9 cellular contexts compared by ENCODE assay signal in genomic region chr10:124677871-124678565, GRCh38.
DNase-seq lines count a peak whose midpoint lies in the region; ATAC-seq and TF ChIP-seq lines count a peak whose summit lies in the region.
"Had no signal": no experiment of that assay in that cellular context is flagged by ENCODE, and none has a peak within 500 bp of the region (broad histone marks: within the 10 kb centered on the region; RNA-seq: fewer than 3 reads in every experiment).

No MANE protein-coding gene starts in this region.

- peak overlapping the region; percentile 98 to 99 (median 98) for H3K27ac Mint-ChIP-seq in CD4-positive, CD25-positive, alpha-beta regulatory T cell
- H3K27ac Mint-ChIP-seq in natural killer cell = peak overlapping the region; percentile 93 to 96

- peaks cover 29 to 96% (median 74%) of the 10 kb centered on the region in 4 donors for H3K4me1 Mint-ChIP-seq in CD4-positive, CD25-positive, alpha-beta regulatory T cell
- peaks cover 72 to 90% of the 10 kb centered on the region in 2 donors for H3K4me1 Mint-ChIP-seq in natural killer cell

- H3K4me3 ChIP-seq in CD4-positive, CD25-positive, alpha-beta regulatory T cell (ENCODE audit: low read depth, low read length) = peak overlapping the region; percentile 73
- no peak overlapping the region for H3K4me3 ChIP-seq in esophagus squamous epithelium

- TF ChIP-seq POLR2A in esophagus squamous epithelium (IDR thresholded peaks at IDR 0.05) = no peak

- no peaks in the 10 kb centered on the region for H3K9me3 Mint-ChIP-seq in CD4-positive, CD25-positive, alpha-beta regulatory T cell
- H3K9me3 Mint-ChIP-seq in natural killer cell = no peaks in the 10 kb centered on the region

- peak overlapping the region; percentile 73 for H3K27ac ChIP-seq in CD4-positive, CD25-positive, alpha-beta regulatory T cell (ENCODE audit: insufficient read depth, low read length, poor library complexity, severe bottlenecking)
- peak overlapping the region in 3 of 4 donors; percentile 61 to 68 (median 66) for H3K27ac ChIP-seq in esophagus squamous epithelium

- peaks cover 93% of the 10 kb centered on the region for H3K4me1 ChIP-seq in CD4-positive, CD25-positive, alpha-beta regulatory T cell (ENCODE audit: control insufficient read depth, insufficient read depth, low read length, poor library complexity, severe bottlenecking)
- H3K4me1 ChIP-seq in esophagus squamous epithelium = peaks cover 60 to 88% (median 60%) of the 10 kb centered on the region in 3 donors

- 47 to 50% methylated on average over 8 of the region's 9 CpGs for WGBS in esophagus squamous epithelium, 2 donors

- no peaks in the 10 kb centered on the region for H3K27me3 ChIP-seq in CD4-positive, CD25-positive, alpha-beta regulatory T cell (ENCODE audit: control insufficient read depth, insufficient read depth, low read length)
- H3K27me3 ChIP-seq in esophagus squamous epithelium = no peaks in the 10 kb centered on the region

- H3K4me3 Mint-ChIP-seq in CD4-positive, CD25-positive, alpha-beta regulatory T cell = peak overlapping the region; percentile 70 to 86 (median 81)
- H3K4me3 Mint-ChIP-seq in natural killer cell = peak overlapping the region; percentile 87

- DNase-seq in CD4-positive, CD25-positive, alpha-beta regulatory T cell = peak in 1 of 3 donors; percentile 36
- peak; percentile 45 for DNase-seq in NCI-H1694 (lab: John Stamatoyannopoulos, UW)
- no peak for DNase-seq in esophagus squamous epithelium (lab: John Stamatoyannopoulos, UW)
- DNase-seq in natural killer cell = no peak
- DNase-seq in NCI-H345 treated with DMSO at 0.1 percent for 48 hours (lab: John Stamatoyannopoulos, UW; ENCODE audit: unreplicated experiment) = no peak
- no peak for DNase-seq in COR-L47 (lab: John Stamatoyannopoulos, UW)
- DNase-seq in stimulated activated CD4-positive, alpha-beta T cell treated with anti-CD3 and anti-CD28 coated beads, Interleukin-4, amount 100 ng/mL, for 4 hours = no peak
- DNase-seq: NCI-H226 had no signal

- no peak for TF ChIP-seq CTCF in esophagus squamous epithelium (IDR thresholded peaks at IDR 0.05)
- no peak for TF ChIP-seq CTCF in natural killer cell (IDR thresholded peaks at IDR 0.05)

- peaks cover 46% of the 10 kb centered on the region for H3K36me3 ChIP-seq in CD4-positive, CD25-positive, alpha-beta regulatory T cell (ENCODE audit: control insufficient read depth, insufficient read depth, low read length)
- H3K36me3 ChIP-seq in esophagus squamous epithelium = peaks cover 11 to 73% (median 17%) of the 10 kb centered on the region in 3 donors

- ATAC-seq in CD4-positive, CD25-positive, alpha-beta regulatory T cell (ENCODE audit: low read depth in 2 of 2) = peak in 1 of 2 donors; percentile 18
- ATAC-seq in natural killer cell (peak; percentile 12 to 25 (median 18)), HG03378 (IDR thresholded peaks at IDR 0.05; ENCODE audit: unreplicated experiment) (no peak)

- H3K36me3 Mint-ChIP-seq in CD4-positive, CD25-positive, alpha-beta regulatory T cell = peaks cover 39% of the 10 kb centered on the region
- peaks cover 7% of the 10 kb centered on the region for H3K36me3 Mint-ChIP-seq in natural killer cell

- no peaks in the 10 kb centered on the region for H3K9me3 ChIP-seq in CD4-positive, CD25-positive, alpha-beta regulatory T cell (ENCODE audit: control insufficient read depth in 2 of 2, low read length in 2 of 2)
- no peaks in the 10 kb centered on the region for H3K9me3 ChIP-seq in esophagus squamous epithelium

- peaks cover 4% of the 10 kb centered on the region for H3K27me3 Mint-ChIP-seq in CD4-positive, CD25-positive, alpha-beta regulatory T cell
- H3K27me3 Mint-ChIP-seq in natural killer cell (ENCODE audit: low read depth in 2 of 2) = no peaks in the 10 kb centered on the region

- intact Hi-C loops in esophagus squamous epithelium (cut with DNase I) = no loop called here
- intact Hi-C loops in natural killer cell (cut with micrococcal nuclease) = loop anchor here (2.0 kb wide), 2 partner anchors 19 to 63 kb away; no protein-coding TSS in a partner anchor
